ENCODE assay signal across 9 cellular contexts in genomic region chr17:77424585-77425344, GRCh38.
A peak's percentile ranks its signal among the peaks of the same experiment; 100 is the strongest.
DNase-seq lines count a peak whose midpoint lies in the region; ATAC-seq lines count a peak whose summit lies in the region.
"Had no signal": no experiment of that assay in that cellular context is flagged by ENCODE, and none has a peak within 500 bp of the region (broad histone marks: within the 10 kb centered on the region; RNA-seq: fewer than 3 reads in every experiment).

No MANE protein-coding gene starts in this region.

- H3K9ac ChIP-seq in duodenal mucosa (ENCODE audit: low read depth in 1 of 2, low read length in 2 of 2) (no peak overlapping the region), mesenchymal stem cell (ENCODE audit: low read length) (peak overlapping the region; percentile 85)

- H3K14ac ChIP-seq in mesenchymal stem cell (ENCODE audit: low read length in 2 of 2) = no peak overlapping the region

- peaks cover 2% of the 10 kb centered on the region for H3K79me1 ChIP-seq in mesenchymal stem cell (replicated peaks; ENCODE audit: low read length, poor library complexity, severe bottlenecking)

- H3K4me3 ChIP-seq in duodenal mucosa (ENCODE audit: low read depth in 1 of 2, low read length in 2 of 2) (no peak overlapping the region), mesenchymal stem cell (ENCODE audit: insufficient read depth in 1 of 2, low read depth in 1 of 2, low read length in 2 of 2) (peak overlapping the region in 1 of 2 experiments; percentile 36)

- no peaks in the 10 kb centered on the region for H3K27me3 ChIP-seq in duodenal mucosa (ENCODE audit: control insufficient read depth in 1 of 2, insufficient read depth in 2 of 2, low read length in 2 of 2)
- H3K27me3 ChIP-seq in mesenchymal stem cell (ENCODE audit: control insufficient read depth in 1 of 2, insufficient read depth in 1 of 2, low read length in 2 of 2) = no peaks in the 10 kb centered on the region

- H3K9me3 ChIP-seq in duodenal mucosa (ENCODE audit: control insufficient read depth in 1 of 2, low read length in 2 of 2) = no peaks in the 10 kb centered on the region
- H3K9me3 ChIP-seq in mesenchymal stem cell (ENCODE audit: control insufficient read depth, low read length) = no peaks in the 10 kb centered on the region

- 29% methylated on average over 18 of the region's 21 CpGs for WGBS in mesenchymal stem cell

- H3K4me1 ChIP-seq in duodenal mucosa (ENCODE audit: control insufficient read depth in 1 of 2, insufficient read depth in 2 of 2, low read length in 2 of 2) (peaks cover 68 to 80% of the 10 kb centered on the region in 2 donors), mesenchymal stem cell (ENCODE audit: control insufficient read depth, insufficient read depth, low read depth, low read length) (peaks cover 91% of the 10 kb centered on the region)

- peak overlapping the region; percentile 99 for H2BK120ac ChIP-seq in mesenchymal stem cell (ENCODE audit: low read depth, low read length)

- peak overlapping the region; percentile 34 to 77 for H2BK12ac ChIP-seq in mesenchymal stem cell (ENCODE audit: low read length in 2 of 2)

- peak overlapping the region; percentile 89 to 98 for H3K18ac ChIP-seq in mesenchymal stem cell (ENCODE audit: low read depth in 1 of 2, low read length in 2 of 2)

- H2AK5ac ChIP-seq in mesenchymal stem cell (ENCODE audit: low read length, severe bottlenecking) = peak overlapping the region; percentile 67

- H3K4ac ChIP-seq in mesenchymal stem cell (ENCODE audit: low read depth in 1 of 2, low read length in 2 of 2) = peak overlapping the region; percentile 96

- peak overlapping the region; percentile 75 for H3K27ac ChIP-seq in duodenal mucosa (ENCODE audit: low read depth, low read length)
- H3K27ac ChIP-seq in mesenchymal stem cell (ENCODE audit: low read length, poor library complexity, severe bottlenecking) = peak overlapping the region; percentile 97
- H3K27ac ChIP-seq: 22Rv1 had no signal

- ATAC-seq in HG02623 (IDR thresholded peaks at IDR 0.05; ENCODE audit: unreplicated experiment) (no peak), GM19324 (IDR thresholded peaks at IDR 0.05; ENCODE audit: low FRiP score, unreplicated experiment) (no peak)

- H3K23ac ChIP-seq in mesenchymal stem cell (ENCODE audit: low read length in 2 of 2) = peak overlapping the region in 1 of 2 experiments; percentile 74

- H3K36me3 ChIP-seq in duodenal mucosa (ENCODE audit: control insufficient read depth in 1 of 2, insufficient read depth in 2 of 2, low read length in 2 of 2) (peaks cover 0 to 8% of the 10 kb centered on the region in 2 donors), mesenchymal stem cell (ENCODE audit: control insufficient read depth in 1 of 2, insufficient read depth in 2 of 2, low read depth in 1 of 2, low read length in 2 of 2) (peaks cover 3 to 31% of the 10 kb centered on the region in 2 experiments)

- H2BK15ac ChIP-seq in mesenchymal stem cell (ENCODE audit: low read depth, poor library complexity, severe bottlenecking) = peak overlapping the region; percentile 99

- DNase-seq in DMS 273 (lab: John Stamatoyannopoulos, UW; ENCODE audit: unreplicated experiment) (peak; percentile 58), DMS 273 treated with DMSO at 0.1 percent for 48 hours (lab: John Stamatoyannopoulos, UW) (no peak), mesenchymal stem cell (peak; percentile 99), ureter (ENCODE audit: low spot score) (peak; percentile 89), DMS153 treated with DMSO at 0.1 percent for 48 hours (lab: John Stamatoyannopoulos, UW; ENCODE audit: unreplicated experiment) (no peak)

- H3K4me2 ChIP-seq in mesenchymal stem cell (ENCODE audit: low read length, poor library complexity, severe bottlenecking) = no peak overlapping the region

- H4K8ac ChIP-seq in mesenchymal stem cell (ENCODE audit: low read length) = peak overlapping the region; percentile 98

- peak overlapping the region; percentile 91 for H2BK5ac ChIP-seq in mesenchymal stem cell (ENCODE audit: low read depth, low read length, poor library complexity, severe bottlenecking)

- peak overlapping the region; percentile 100 for H4K91ac ChIP-seq in mesenchymal stem cell (ENCODE audit: low read length)

- H2AFZ ChIP-seq in mesenchymal stem cell (ENCODE audit: low read depth, low read length) = no peak overlapping the region

Comparison
In these comparisons a context has a peak if more than half of its experiments do, and no peak if none do; other contexts are left out.
1. DNase-seq: peak in DMS 273 (single experiment), mesenchymal stem cell (single experiment) and ureter (single experiment); none in DMS 273 treated with DMSO at 0.1 percent for 48 hours (single experiment) and DMS153 treated with DMSO at 0.1 percent for 48 hours (single experiment).